24 cellular contexts compared by ENCODE assay signal in the genomic region with DNA sequence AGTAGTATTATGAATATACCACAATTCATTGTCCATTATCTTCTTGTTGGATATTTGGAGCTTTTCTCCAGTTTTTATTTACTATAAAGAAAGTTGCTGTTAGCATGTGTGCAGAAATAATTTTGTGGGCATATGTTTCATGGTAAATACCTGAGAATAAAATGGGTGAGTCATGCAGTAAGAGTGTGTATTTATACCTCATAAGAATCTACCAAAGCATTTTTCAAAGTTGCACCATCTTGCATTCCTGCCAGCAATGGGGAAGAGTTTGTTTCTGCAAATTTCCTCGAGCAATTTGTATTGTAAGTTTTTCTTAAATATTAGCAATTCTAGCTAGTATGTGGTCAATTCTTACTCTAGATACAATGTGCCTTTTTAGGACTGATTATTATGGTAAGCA. TPM values are rescaled to one million over a fixed set of nuclear protein-coding genes. Genes with fewer than 3 reads are reported as not detected.
DNase-seq lines count a peak whose midpoint lies in the region; ATAC-seq and TF ChIP-seq lines count a peak whose summit lies in the region.
"Had no signal": no experiment of that assay in that cellular context is flagged by ENCODE, and none has a peak within 500 bp of the region (broad histone marks: within the 10 kb centered on the region; RNA-seq: fewer than 3 reads in every experiment).

No MANE protein-coding gene starts in this region.

- peaks cover 12% of the 10 kb centered on the region for H3K4me1 ChIP-seq in RWPE2 (ENCODE audit: insufficient read depth, poor library complexity, severe bottlenecking)
- H3K4me1 ChIP-seq in tibial nerve, result no peaks in the 10 kb centered on the region
- H3K4me1 ChIP-seq: BLaER1 had no signal

- H3K4me3 ChIP-seq in LNCaP clone FGC (ENCODE audit: low read depth, low read length) (no peak overlapping the region), RWPE2 (ENCODE audit: severe bottlenecking) (no peak overlapping the region), tibial nerve (no peak overlapping the region)
- H3K4me3 ChIP-seq: BLaER1, SK-N-MC had no signal

- DNase-seq in A172 (ENCODE audit: low spot score), result peak; percentile 18
- peak; percentile 32 for DNase-seq in LNCaP clone FGC (ENCODE audit: low read depth)
- no peak for DNase-seq in RWPE2 (ENCODE audit: low spot score)
- DNase-seq in epithelial cell of prostate (ENCODE audit: low read depth, low spot score), result peak; percentile 10
- no peak for DNase-seq in T-helper 9 cell
- DNase-seq in tibial nerve (ENCODE audit: low spot score in 2 of 2), result no peak
- DNase-seq in epidermal melanocyte (ENCODE audit: insufficient read length, low spot score), result no peak
- no peak for DNase-seq in NCI-H2029 (lab: John Stamatoyannopoulos, UW)
- DNase-seq: 8988T; CD4-positive, alpha-beta memory T cell; DMS153; GF-D8; H9; Karpas-422; NCI-H1092 treated with DMSO at 0.1 percent for 48 hours; NCI-H2081 treated with DMSO at 0.1 percent for 48 hours; NCI-H524 treated with DMSO at 0.1 percent for 48 hours; Right ventricle myocardium superior had no signal

- WGBS in tibial nerve, 2 donors, result 41 to 69% methylated on average over 1 of the region's 1 CpG

- no peak for TF ChIP-seq POLR2A in tibial nerve (IDR thresholded peaks at IDR 0.05)

- H3K27ac ChIP-seq in RWPE2 (ENCODE audit: poor library complexity, severe bottlenecking), result no peak overlapping the region
- peak overlapping the region; percentile 21 for H3K27ac ChIP-seq in epithelial cell of prostate
- no peak overlapping the region for H3K27ac ChIP-seq in tibial nerve
- H3K27ac ChIP-seq: BLaER1, HL-60, SK-N-MC had no signal

- H3K27me3 ChIP-seq in RWPE2 (ENCODE audit: insufficient read depth, poor library complexity, severe bottlenecking) (peaks cover 5% of the 10 kb centered on the region), tibial nerve (peaks cover 0 to 3% of the 10 kb centered on the region in 2 donors)
- H3K27me3 ChIP-seq: BLaER1 had no signal

- no peak for TF ChIP-seq EP300 in tibial nerve (IDR thresholded peaks at IDR 0.05)

- peak; percentile 86 for ATAC-seq in RWPE2 (ENCODE audit: low read depth)
- ATAC-seq: Panc1 had no signal

- TF ChIP-seq CTCF in LNCaP clone FGC (IDR thresholded peaks at IDR 0.05; ENCODE audit: control insufficient read depth, extremely low read depth, insufficient read depth) (no peak), RWPE2 (IDR thresholded peaks at IDR 0.05; ENCODE audit: poor library complexity, severe bottlenecking) (no peak), tibial nerve (IDR thresholded peaks at IDR 0.05) (no peak)

- H3K9me3 ChIP-seq in RWPE2 (ENCODE audit: severe bottlenecking) (no peaks in the 10 kb centered on the region), tibial nerve (no peaks in the 10 kb centered on the region)
- H3K9me3 ChIP-seq: BLaER1 had no signal

- 0 out of 2 replicates have a peak, but pooled peaks cover 3% of the 10 kb centered on the region for H3K36me3 ChIP-seq in RWPE2 (ENCODE audit: low read depth)
- no peaks in the 10 kb centered on the region for H3K36me3 ChIP-seq in tibial nerve
- H3K36me3 ChIP-seq: BLaER1 had no signal

RNA-seq across cellular contexts. Expression of a gene that starts 7.9 kb away (rescaled TPM):
- 8.5 and 10.7 TPM in 2 replicates for total RNA-seq in A172 (2014; rRNA removed; shearing (Covaris generic))
- 10 to 100 TPM; 30.6 to 38.4 (median 34.0) TPM for total RNA-seq in tibial nerve

RNA-seq across cellular contexts. Expression of a gene that starts 16.1 kb away (rescaled TPM):
- total RNA-seq in A172 (2014; rRNA removed; shearing (Covaris generic)), result 0.12 TPM in 1 of 2 replicates, not detected in the other
- total RNA-seq in tibial nerve, result 1 to 10 TPM in 1 of 4 donors, not detected in 3; 4.8 TPM
- total RNA-seq: Daoy, HT1080 had no signal

Comparison
In these comparisons a context has a peak if more than half of its experiments do, and no peak if none do; other contexts are left out.
1. DNase-seq: peak in A172 (single experiment), LNCaP clone FGC (single experiment) and epithelial cell of prostate (single experiment); none in RWPE2 (single experiment), T-helper 9 cell (single experiment), tibial nerve (0 of 2), epidermal melanocyte (single experiment) and NCI-H2029 (single experiment).